ENCODE assay signal across 11 cellular contexts in genomic region chr22:25942989-25943411, GRCh38.
A peak's percentile ranks its signal among the peaks of the same experiment; 100 is the strongest.
DNase-seq lines count a peak whose midpoint lies in the region; ATAC-seq and TF ChIP-seq lines count a peak whose summit lies in the region.
"Had no signal": no experiment of that assay in that cellular context is flagged by ENCODE, and none has a peak within 500 bp of the region (broad histone marks: within the 10 kb centered on the region; RNA-seq: fewer than 3 reads in every experiment).

No MANE protein-coding gene starts in this region.

- H3K27me3 ChIP-seq in SJCRH30, result no peaks in the 10 kb centered on the region
- H3K27me3 ChIP-seq in sigmoid colon, result peaks cover 0 to 7% (median 0%) of the 10 kb centered on the region in 3 donors
- H3K27me3 ChIP-seq: cardiac muscle cell, foreskin keratinocyte had no signal

- DNase-seq in DMS 273 (lab: John Stamatoyannopoulos, UW; ENCODE audit: unreplicated experiment), result peak; percentile 98
- peak; percentile 97 for DNase-seq in NCI-H1694 treated with DMSO at 0.1 percent for 48 hours (lab: John Stamatoyannopoulos, UW)
- DNase-seq in SJCRH30, result peak; percentile 89 to 90
- DNase-seq in iPS-NIHi11 (ENCODE audit: low spot score), result peak; percentile 38
- DNase-seq in activated T-cell treated with anti-CD3 and anti-CD28 coated beads for 4 hours, result no peak
- DNase-seq in DMS114 treated with DMSO at 0.1 percent for 48 hours (lab: John Stamatoyannopoulos, UW; ENCODE audit: unreplicated experiment), result no peak
- no peak for DNase-seq in sigmoid colon
- DNase-seq: foreskin keratinocyte had no signal

- H3K27ac ChIP-seq in SJCRH30 (peak overlapping the region; percentile 84), sigmoid colon (no peak overlapping the region)
- H3K27ac ChIP-seq: cardiac muscle cell, foreskin keratinocyte, SK-N-MC had no signal

- H3K36me3 ChIP-seq in SJCRH30 (peaks cover 41% of the 10 kb centered on the region), sigmoid colon (no peaks in the 10 kb centered on the region)

- no peak for TF ChIP-seq POLR2A in sigmoid colon (IDR thresholded peaks at IDR 0.05)

- H3K4me1 ChIP-seq in SJCRH30, result peaks cover 30% of the 10 kb centered on the region
- peaks cover 0 to 6% (median 0%) of the 10 kb centered on the region in 4 donors for H3K4me1 ChIP-seq in sigmoid colon
- H3K4me1 ChIP-seq: foreskin keratinocyte had no signal

- no peak for ATAC-seq in GM19328 (IDR thresholded peaks at IDR 0.05; ENCODE audit: unreplicated experiment)
- ATAC-seq: foreskin keratinocyte had no signal

- intact Hi-C loops in sigmoid colon (cut with DNase I), result no loop called here

- no peak overlapping the region for H3K4me3 ChIP-seq in SJCRH30
- H3K4me3 ChIP-seq in sigmoid colon, result no peak overlapping the region
- H3K4me3 ChIP-seq: cardiac muscle cell, SK-N-MC had no signal

- no peak for TF ChIP-seq EP300 in sigmoid colon (IDR thresholded peaks at IDR 0.05)

- no peak for TF ChIP-seq CTCF in sigmoid colon (IDR thresholded peaks at IDR 0.05)

- WGBS in sigmoid colon, 2 donors, result 28 to 46% methylated on average over 9 of the region's 9 CpGs

- H3K9me3 ChIP-seq in SJCRH30 (replicated peaks) (no peaks in the 10 kb centered on the region), sigmoid colon (no peaks in the 10 kb centered on the region)

Comparison
In these comparisons a context has a peak if more than half of its experiments do, and no peak if none do; other contexts are left out.
1. DNase-seq: peak in DMS 273 (single experiment), NCI-H1694 treated with DMSO at 0.1 percent for 48 hours (single experiment), SJCRH30 (2 of 2) and iPS-NIHi11 (single experiment); none in activated T-cell treated with anti-CD3 and anti-CD28 coated beads for 4 hours (single experiment), DMS114 treated with DMSO at 0.1 percent for 48 hours (single experiment) and sigmoid colon (single experiment).